ENCODE assay signal across 10 cellular contexts in the genomic region with DNA sequence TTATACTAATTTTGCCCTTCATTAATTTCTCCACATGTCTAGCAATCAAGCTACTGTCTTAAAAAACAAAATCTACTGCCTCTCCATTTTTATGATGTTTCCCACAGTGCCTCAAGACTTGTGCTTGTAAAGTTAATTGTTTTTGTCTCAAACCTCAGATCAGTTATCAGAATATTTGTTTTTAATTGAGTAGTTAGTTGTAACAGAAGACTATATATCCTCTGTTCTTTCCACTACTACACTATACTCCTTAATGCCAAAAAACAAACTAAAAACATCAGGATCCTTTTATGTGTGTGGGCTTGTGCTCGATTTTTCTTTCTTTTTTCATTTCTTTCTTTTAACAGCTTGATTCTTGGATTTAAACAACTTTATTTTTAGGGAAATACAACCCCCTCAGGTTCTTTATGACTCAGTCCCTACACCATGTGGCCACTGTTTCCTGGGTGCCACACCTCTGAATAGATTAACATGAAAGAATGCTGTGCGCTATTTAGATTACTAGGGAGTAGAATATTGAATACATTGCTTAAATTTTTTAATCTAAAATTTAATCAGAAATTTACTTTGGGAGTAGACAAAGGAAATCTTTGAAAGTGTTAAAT. TPM values are rescaled to one million over a fixed set of nuclear protein-coding genes. Genes with fewer than 3 reads are reported as not detected.
DNase-seq lines count a peak whose midpoint lies in the region; ATAC-seq, FAIRE-seq and TF ChIP-seq lines count a peak whose summit lies in the region.
"Had no signal": no experiment of that assay in that cellular context is flagged by ENCODE, and none has a peak within 500 bp of the region (broad histone marks: within the 10 kb centered on the region; RNA-seq: fewer than 3 reads in every experiment).

No MANE protein-coding gene starts in this region.

- H3K27me3 ChIP-seq in right lobe of liver (no peaks in the 10 kb centered on the region), HepG2 (ENCODE audit: control insufficient read depth in 1 of 2, insufficient read depth in 2 of 2, low read length in 2 of 2) (no peaks in the 10 kb centered on the region), adipocyte (replicated peaks; ENCODE audit: control insufficient read depth, insufficient read depth, low read length) (no peaks in the 10 kb centered on the region), left lung (no peaks in the 10 kb centered on the region), uterus (no peaks in the 10 kb centered on the region)

- no peak for ATAC-seq in right lobe of liver
- no peak for ATAC-seq in HepG2
- peak; percentile 24 for ATAC-seq in left lung
- no peak for ATAC-seq in GM21423 (IDR thresholded peaks at IDR 0.05; ENCODE audit: unreplicated experiment)

- TF ChIP-seq RAD21 in HepG2 (CRISPR knock-in tag; IDR thresholded peaks at IDR 0.05), result no peak

- no peaks in the 10 kb centered on the region for H3K36me3 ChIP-seq in right lobe of liver
- H3K36me3 ChIP-seq in HepG2 (replicated peaks in 1 of 2; ENCODE audit: control insufficient read depth in 1 of 2, insufficient read depth in 2 of 2, low read length in 2 of 2), result no peaks in the 10 kb centered on the region
- no peaks in the 10 kb centered on the region for H3K36me3 ChIP-seq in adipocyte (ENCODE audit: control insufficient read depth, insufficient read depth, low read length, severe bottlenecking)
- no peaks in the 10 kb centered on the region for H3K36me3 ChIP-seq in left lung
- H3K36me3 ChIP-seq in uterus, result no peaks in the 10 kb centered on the region

- peak overlapping the region in 2 of 3 donors; percentile 1 for H3K4me3 ChIP-seq in right lobe of liver
- H3K4me3 ChIP-seq in HepG2 (replicated peaks in 1 of 3; ENCODE audit: insufficient read depth in 1 of 3, low read depth in 2 of 3, low read length in 3 of 3), result no peak overlapping the region
- peak overlapping the region; percentile 43 for H3K4me3 ChIP-seq in adipocyte (ENCODE audit: low read length)
- no peak overlapping the region for H3K4me3 ChIP-seq in left lung
- H3K4me3 ChIP-seq in uterus, result peak overlapping the region; percentile 19 to 22

- 64% methylated on average over 2 of the region's 2 CpGs for WGBS in right lobe of liver (ENCODE audit: insufficient coverage, low coverage, low lambda C conversion rate, missing lambda C conversion rate)
- 56% methylated on average over 2 of the region's 2 CpGs for WGBS in HepG2 (ENCODE audit: low lambda C conversion rate)

- H2AFZ ChIP-seq in HepG2 (ENCODE audit: low read length), result no peak overlapping the region

- TF ChIP-seq CTCF in right lobe of liver (IDR thresholded peaks at IDR 0.05), result no peak
- no peak for TF ChIP-seq CTCF in HepG2 (CRISPR knock-in tag; IDR thresholded peaks at IDR 0.05)
- no peak for TF ChIP-seq CTCF in left lung (IDR thresholded peaks at IDR 0.05)
- TF ChIP-seq CTCF in uterus (IDR thresholded peaks at IDR 0.05), result no peak

- H3K4me1 ChIP-seq in right lobe of liver (no peaks in the 10 kb centered on the region), HepG2 (ENCODE audit: insufficient read depth, low read length) (peaks cover 13% of the 10 kb centered on the region), adipocyte (ENCODE audit: control insufficient read depth, insufficient read depth, low read length) (peaks cover 47% of the 10 kb centered on the region), left lung (no peaks in the 10 kb centered on the region), uterus (peaks cover 4 to 7% of the 10 kb centered on the region in 2 donors)

- H3K79me2 ChIP-seq in HepG2 (ENCODE audit: insufficient read depth, low read length), result no peaks in the 10 kb centered on the region

- H3K4me2 ChIP-seq in HepG2 (ENCODE audit: low read depth, low read length), result no peak overlapping the region

- POLR2A ChIA-PET in HepG2 (lab: Yijun Ruan, JAX), result no interaction called here

- TF ChIP-seq POLR2A in right lobe of liver (IDR thresholded peaks at IDR 0.05), result no peak
- no peak for TF ChIP-seq POLR2A in HepG2 (IDR thresholded peaks at IDR 0.05; ENCODE audit: insufficient read depth in 1 of 2, low read depth in 2 of 2, low read length in 2 of 2)
- no peak for TF ChIP-seq POLR2A in uterus (IDR thresholded peaks at IDR 0.05)

- H3K27ac ChIP-seq in right lobe of liver (peak overlapping the region; percentile 4 to 54 (median 41)), HepG2 (ENCODE audit: extremely low read length, insufficient read depth, low read length) (no peak overlapping the region), left lung (peak overlapping the region in 1 of 2 donors; percentile 83), uterus (peak overlapping the region; percentile 81 to 96)

- FAIRE-seq in HepG2 (lab: Jason Lieb, UNC), result no peak

- DNase-seq in right lobe of liver (no peak), HepG2 (ENCODE audit: low spot score) (no peak), adipocyte (ENCODE audit: low read depth) (peak; percentile 72), left lung (no peak), uterus (no peak), SHP77 (lab: John Stamatoyannopoulos, UW) (no peak), T-helper 9 cell (no peak)
- DNase-seq: activated CD4-positive, alpha-beta T cell treated with anti-CD3 and anti-CD28 coated beads, Interleukin-2, amount 50 U/mL, for 1 hour had no signal

- no peak for TF ChIP-seq EP300 in HepG2 (IDR thresholded peaks at IDR 0.05; ENCODE audit: low read depth in 2 of 2, low read length in 2 of 2)
- TF ChIP-seq EP300 in HepG2 (CRISPR knock-in tag; IDR thresholded peaks at IDR 0.05; ENCODE audit: borderline replicate concordance), result no peak

- H4K20me1 ChIP-seq in HepG2 (ENCODE audit: insufficient read depth, low read length), result no peaks in the 10 kb centered on the region

- in situ Hi-C loops in HepG2 (cut with HindIII; ENCODE audit: extremely low pct_ligation_motif_present, low pct_unique_long_range_greater_than_20kb), result no loop called here

- H3K9me3 ChIP-seq in right lobe of liver, result no peaks in the 10 kb centered on the region
- H3K9me3 ChIP-seq in HepG2 (ENCODE audit: low read length), result no peaks in the 10 kb centered on the region
- no peaks in the 10 kb centered on the region for H3K9me3 ChIP-seq in adipocyte (ENCODE audit: control insufficient read depth, low read length)
- H3K9me3 ChIP-seq in left lung, result no peaks in the 10 kb centered on the region
- no peaks in the 10 kb centered on the region for H3K9me3 ChIP-seq in uterus

- CTCF ChIA-PET in HepG2 (lab: Yijun Ruan, JAX; ENCODE audit: low intra/inter-chr PET ratio, low total read pairs), result no interaction called here

- BruUV-seq in HepG2 (replicated peaks; lab: Mats Ljungman, UMichigan), result no TSS peak

- H3K9ac ChIP-seq in HepG2 (ENCODE audit: insufficient read depth, low read depth, low read length), result no peak overlapping the region
- peak overlapping the region; percentile 30 for H3K9ac ChIP-seq in adipocyte (ENCODE audit: low read length)

- intact Hi-C loops in right lobe of liver (cut with DNase I), result no loop called here
- intact Hi-C loops in HepG2 (cut with micrococcal nuclease; ENCODE audit: unreplicated experiment), result no loop called here
- intact Hi-C loops in left lung (cut with DNase I), result no loop called here
- intact Hi-C loops in uterus (cut with DNase I; ENCODE audit: low total_unique reads), result no loop called here

RNA-seq across cellular contexts. Expression of a gene that starts 1.2 kb away (rescaled TPM):
- total RNA-seq in right lobe of liver, result 10 to 100 TPM in 3 of 6 experiments, 1 to 10 TPM in 3; 3.8 to 13.3 (median 10.4) TPM
- not detected in 2 replicates for total RNA-seq in HepG2 (2016; rRNA removed; fragmentation: Illumina TruSeq; extraction: Trizol)
- total RNA-seq in HepG2 (2016; cell fraction: cytosol; rRNA removed; fragmentation: Illumina TruSeq; extraction: Trizol; ENCODE audit: low read depth), result not detected in 2 replicates
- total RNA-seq in HepG2 (2016; cell fraction: insoluble cytoplasmic fraction; rRNA removed; fragmentation: Illumina TruSeq; extraction: Trizol), result not detected in 2 replicates
- total RNA-seq in HepG2 (2016; cell fraction: membrane; rRNA removed; fragmentation: Illumina TruSeq; extraction: Trizol), result not detected in 2 replicates
- total RNA-seq in HepG2 (2016; cell fraction: nucleus; rRNA removed; fragmentation: Illumina TruSeq; extraction: Trizol), result not detected in 2 replicates
- not detected in 2 replicates for polyA plus RNA-seq in HepG2 (2011; rRNA removed)
- polyA plus RNA-seq in HepG2 (2011; cell fraction: cytosol; rRNA removed), result not detected in 2 replicates
- not detected in 2 replicates for polyA plus RNA-seq in HepG2 (2011; cell fraction: nucleus; rRNA removed)
- polyA plus RNA-seq in HepG2 (2012), result not detected in 2 replicates
- not detected in 2 replicates for polyA plus RNA-seq in HepG2 (2016; cell fraction: cytosol; fragmentation: Illumina TruSeq; extraction: Trizol; ENCODE audit: low read depth)
- not detected in 2 replicates for polyA plus RNA-seq in HepG2 (2016; cell fraction: insoluble cytoplasmic fraction; fragmentation: Illumina TruSeq; extraction: Trizol; ENCODE audit: low read depth)
- polyA plus RNA-seq in HepG2 (2016; cell fraction: membrane; fragmentation: Illumina TruSeq; extraction: Trizol; ENCODE audit: low read depth), result not detected in 2 replicates
- polyA plus RNA-seq in HepG2 (2016; cell fraction: nucleus; fragmentation: Illumina TruSeq; extraction: Trizol; ENCODE audit: insufficient read depth, low read depth), result not detected in 2 replicates
- not detected in 2 replicates for polyA minus RNA-seq in HepG2 (2011; rRNA and poly(A)+ RNA removed; ENCODE audit: low replicate concordance)
- polyA minus RNA-seq in HepG2 (2011; cell fraction: cytosol; rRNA and poly(A)+ RNA removed), result not detected in 2 replicates
- polyA minus RNA-seq in HepG2 (2011; cell fraction: nucleus; rRNA and poly(A)+ RNA removed), result not detected in 2 replicates
- 10 to 100 TPM in 1 of 2 donors, 1 to 10 TPM in 1; 2.1 to 27.5 TPM for total RNA-seq in left lung
- total RNA-seq in uterus, result 100 to 1,000 TPM in 1 of 4 donors, 10 to 100 TPM in 3; 29.5 to 160 (median 73.0) TPM
- total RNA-seq: dermis microvascular lymphatic vessel endothelial cell had no signal

RNA-seq across cellular contexts. Expression of a gene that starts 54.7 kb away (rescaled TPM):
- total RNA-seq in right lobe of liver, result 10 to 100 TPM; 19.0 to 27.1 (median 22.4) TPM
- not detected in 2 replicates for total RNA-seq in HepG2 (2016; rRNA removed; fragmentation: Illumina TruSeq; extraction: Trizol)
- total RNA-seq in HepG2 (2016; cell fraction: cytosol; rRNA removed; fragmentation: Illumina TruSeq; extraction: Trizol; ENCODE audit: low read depth), result not detected in 2 replicates
- total RNA-seq in HepG2 (2016; cell fraction: insoluble cytoplasmic fraction; rRNA removed; fragmentation: Illumina TruSeq; extraction: Trizol), result 0.13 TPM in 1 of 2 replicates, not detected in the other
- total RNA-seq in HepG2 (2016; cell fraction: membrane; rRNA removed; fragmentation: Illumina TruSeq; extraction: Trizol), result not detected in 2 replicates
- total RNA-seq in HepG2 (2016; cell fraction: nucleus; rRNA removed; fragmentation: Illumina TruSeq; extraction: Trizol), result not detected in 2 replicates
- 0.37 and 0.67 TPM in 2 replicates for polyA plus RNA-seq in HepG2 (2011; rRNA removed)
- 0.16 and 0.40 TPM in 2 replicates for polyA plus RNA-seq in HepG2 (2011; cell fraction: cytosol; rRNA removed)
- polyA plus RNA-seq in HepG2 (2011; cell fraction: nucleus; rRNA removed), result 0.26 and 0.42 TPM in 2 replicates
- 3.1 and 10.1 TPM in 2 replicates for polyA plus RNA-seq in HepG2 (2012)
- polyA plus RNA-seq in HepG2 (2016; cell fraction: cytosol; fragmentation: Illumina TruSeq; extraction: Trizol; ENCODE audit: low read depth), result not detected in 2 replicates
- polyA plus RNA-seq in HepG2 (2016; cell fraction: insoluble cytoplasmic fraction; fragmentation: Illumina TruSeq; extraction: Trizol; ENCODE audit: low read depth), result not detected in 2 replicates
- not detected in 2 replicates for polyA plus RNA-seq in HepG2 (2016; cell fraction: membrane; fragmentation: Illumina TruSeq; extraction: Trizol; ENCODE audit: low read depth)
- not detected in 2 replicates for polyA plus RNA-seq in HepG2 (2016; cell fraction: nucleus; fragmentation: Illumina TruSeq; extraction: Trizol; ENCODE audit: insufficient read depth, low read depth)
- 0.26 and 0.58 TPM in 2 replicates for polyA minus RNA-seq in HepG2 (2011; rRNA and poly(A)+ RNA removed; ENCODE audit: low replicate concordance)
- polyA minus RNA-seq in HepG2 (2011; cell fraction: cytosol; rRNA and poly(A)+ RNA removed), result 0.30 TPM in 1 of 2 replicates, not detected in the other
- polyA minus RNA-seq in HepG2 (2011; cell fraction: nucleus; rRNA and poly(A)+ RNA removed), result 0.37 and 0.64 TPM in 2 replicates
- 10 to 100 TPM in 1 of 2 donors, 1 to 10 TPM in 1; 3.8 to 20.2 TPM for total RNA-seq in left lung
- total RNA-seq in uterus, result 10 to 100 TPM; 21.8 to 34.0 (median 27.7) TPM
- total RNA-seq: dermis microvascular lymphatic vessel endothelial cell had no signal

RNA-seq across cellular contexts. Expression of a gene that starts 56.9 kb away (rescaled TPM):
- total RNA-seq in right lobe of liver (1 to 10 TPM in 2 of 6 experiments, under 1 TPM in 3, not detected in 1; 0.11 to 2.0 (median 0.56) TPM), HepG2 (2016; rRNA removed; fragmentation: Illumina TruSeq; extraction: Trizol) (not detected in 2 replicates), left lung (1 to 10 TPM; 2.4 to 8.5 TPM), uterus (10 to 100 TPM in 2 of 4 donors, 1 to 10 TPM in 2; 8.5 to 24.4 (median 11.1) TPM)
- total RNA-seq in HepG2 (2016; cell fraction: cytosol; rRNA removed; fragmentation: Illumina TruSeq; extraction: Trizol; ENCODE audit: low read depth), result not detected in 2 replicates
- not detected in 2 replicates for total RNA-seq in HepG2 (2016; cell fraction: insoluble cytoplasmic fraction; rRNA removed; fragmentation: Illumina TruSeq; extraction: Trizol)
- not detected in 2 replicates for total RNA-seq in HepG2 (2016; cell fraction: membrane; rRNA removed; fragmentation: Illumina TruSeq; extraction: Trizol)
- total RNA-seq in HepG2 (2016; cell fraction: nucleus; rRNA removed; fragmentation: Illumina TruSeq; extraction: Trizol), result not detected in 2 replicates
- polyA plus RNA-seq in HepG2 (2011; rRNA removed), result not detected in 2 replicates
- not detected in 2 replicates for polyA plus RNA-seq in HepG2 (2011; cell fraction: cytosol; rRNA removed)
- polyA plus RNA-seq in HepG2 (2011; cell fraction: nucleus; rRNA removed), result not detected in 2 replicates
- polyA plus RNA-seq in HepG2 (2012), result not detected in 2 replicates
- polyA plus RNA-seq in HepG2 (2016; cell fraction: cytosol; fragmentation: Illumina TruSeq; extraction: Trizol; ENCODE audit: low read depth), result not detected in 2 replicates
- polyA plus RNA-seq in HepG2 (2016; cell fraction: insoluble cytoplasmic fraction; fragmentation: Illumina TruSeq; extraction: Trizol; ENCODE audit: low read depth), result not detected in 2 replicates
- polyA plus RNA-seq in HepG2 (2016; cell fraction: membrane; fragmentation: Illumina TruSeq; extraction: Trizol; ENCODE audit: low read depth), result not detected in 2 replicates
- not detected in 2 replicates for polyA plus RNA-seq in HepG2 (2016; cell fraction: nucleus; fragmentation: Illumina TruSeq; extraction: Trizol; ENCODE audit: insufficient read depth, low read depth)
- polyA minus RNA-seq in HepG2 (2011; rRNA and poly(A)+ RNA removed; ENCODE audit: low replicate concordance), result not detected in 2 replicates
- not detected in 2 replicates for polyA minus RNA-seq in HepG2 (2011; cell fraction: cytosol; rRNA and poly(A)+ RNA removed)
- not detected in 2 replicates for polyA minus RNA-seq in HepG2 (2011; cell fraction: nucleus; rRNA and poly(A)+ RNA removed)
- total RNA-seq: dermis microvascular lymphatic vessel endothelial cell had no signal

Comparison
In these comparisons a context has a peak if more than half of its experiments do, and no peak if none do; other contexts are left out.
1. H3K4me3 ChIP-seq: peak in right lobe of liver (2 of 3), adipocyte (single experiment) and uterus (2 of 2); none in HepG2 (0 of 3) and left lung (0 of 2).
2. RNA of a gene that starts 54.7 kb away (total RNA-seq): 21.8 to 34.0 TPM in uterus, 19.0 to 27.1 TPM in right lobe of liver and 3.8 to 20.2 TPM in left lung; 0.13 TPM in HepG2; every median in the first group is over 4 times any median in the second.